ENCODE assay signal across 26 cellular contexts in genomic region chr11:109978895-109979294, GRCh38.
DNase-seq lines count a peak whose midpoint lies in the region; ATAC-seq and TF ChIP-seq lines count a peak whose summit lies in the region.
"Had no signal": no experiment of that assay in that cellular context is flagged by ENCODE, and none has a peak within 500 bp of the region (broad histone marks: within the 10 kb centered on the region; RNA-seq: fewer than 3 reads in every experiment).

No MANE protein-coding gene starts in this region.

- 0 out of 2 replicates have a peak, but pooled peaks cover 2% of the 10 kb centered on the region for H3K9me2 ChIP-seq in PC-3 (replicated peaks; ENCODE audit: low read length)

- no peaks in the 10 kb centered on the region for H3K4me1 ChIP-seq in PC-3 (ENCODE audit: insufficient read depth, low read length)

- no peak overlapping the region for H2AFZ ChIP-seq in PC-3 (ENCODE audit: low read length)

- H3K9me3 ChIP-seq in PC-3 (ENCODE audit: low read length): no peaks in the 10 kb centered on the region
- H3K9me3 ChIP-seq: Caco-2 had no signal

- CTCF ChIA-PET in PC-3 (lab: Charles Lee): no interaction called here

- no peaks in the 10 kb centered on the region for H4K20me1 ChIP-seq in PC-3 (ENCODE audit: low read length)
- H4K20me1 ChIP-seq: BLaER1 treated with 17β-estradiol and CSF1 and Interleukin-3, amounts not matched to agents 10 nM and 100 nM had no signal

- H3K27ac ChIP-seq in PC-3 (ENCODE audit: low read length): no peak overlapping the region
- H3K27ac ChIP-seq: BLaER1 treated with 17β-estradiol and CSF1 and Interleukin-3, amounts not matched to agents 10 nM and 100 nM; RWPE1; SK-N-MC had no signal

- peak; percentile 24; the same call in 1 of the 2 replicates for ATAC-seq in PC-3
- no peak for ATAC-seq in GM19328 (IDR thresholded peaks at IDR 0.05; ENCODE audit: unreplicated experiment)
- ATAC-seq: K562 had no signal

- DNase-seq in EH (ENCODE audit: low read depth): peak; percentile 54
- DNase-seq in PC-3: peak; percentile 16
- peak; percentile 59 for DNase-seq in choroid plexus epithelial cell (ENCODE audit: low read depth)
- DNase-seq in fibroblast of villous mesenchyme (ENCODE audit: low read depth): peak; percentile 44
- DNase-seq in activated CD8-positive, alpha-beta memory T cell treated with anti-CD3 and anti-CD28 coated beads for 24 hours: no peak
- DNase-seq in SW 1271 (lab: John Stamatoyannopoulos, UW): no peak
- no peak for DNase-seq in NCI-H2171 treated with DMSO at 0.1 percent for 48 hours (lab: John Stamatoyannopoulos, UW)
- DNase-seq: 8988T; Caco-2; CD4-positive, alpha-beta memory T cell; DMS 273 treated with DMSO at 0.1 percent for 48 hours; GDM1; H7; HFFc6; NCI-H1092 treated with DMSO at 0.1 percent for 48 hours; NCI-H146; NCI-H2029; NCI-H226; NCI-H510A treated with DMSO at 0.1 percent for 48 hours; NCI-H748 treated with DMSO at 0.1 percent for 48 hours; SHP77 treated with DMSO at 0.1 percent for 48 hours had no signal

- no peaks in the 10 kb centered on the region for H3F3A ChIP-seq in PC-3 (ENCODE audit: low read length, unreplicated experiment)

- H3K27me3 ChIP-seq in PC-3 (ENCODE audit: low read length): no peaks in the 10 kb centered on the region
- H3K27me3 ChIP-seq: BLaER1 treated with 17β-estradiol and CSF1 and Interleukin-3, amounts not matched to agents 10 nM and 100 nM had no signal

- no peaks in the 10 kb centered on the region for H3K79me2 ChIP-seq in PC-3 (ENCODE audit: low read length)

- H3K4me3 ChIP-seq in PC-3 (ENCODE audit: low read length) (no peak overlapping the region), choroid plexus epithelial cell (ENCODE audit: low read depth, low read length) (no peak overlapping the region), fibroblast of villous mesenchyme (ENCODE audit: low read depth, low read length) (no peak overlapping the region)
- H3K4me3 ChIP-seq: BLaER1 treated with 17β-estradiol and CSF1 and Interleukin-3, amounts not matched to agents 10 nM and 100 nM; K562; SK-N-MC had no signal

- H3K36me3 ChIP-seq in PC-3 (ENCODE audit: low read depth, low read length): no peaks in the 10 kb centered on the region

- POLR2A ChIA-PET in PC-3 (lab: Charles Lee; ENCODE audit: unreplicated experiment): interaction anchor here (0.6 kb wide), 1 partner anchor 1198 kb away, joined by 6 read pairs; no protein-coding TSS in a partner anchor

- TF ChIP-seq CTCF in PC-3 (conservative IDR thresholded peaks at IDR 0.05; ENCODE audit: low read depth, low read length): no peak
- no peak for TF ChIP-seq CTCF in choroid plexus epithelial cell (conservative IDR thresholded peaks at IDR 0.05; ENCODE audit: low read depth, low read length)
- no peak for TF ChIP-seq CTCF in fibroblast of villous mesenchyme (IDR thresholded peaks at IDR 0.05; ENCODE audit: insufficient read depth, low read depth, low read length)

- H3K4me2 ChIP-seq in PC-3 (ENCODE audit: low read length): no peak overlapping the region
- H3K4me2 ChIP-seq: BLaER1 treated with 17β-estradiol and CSF1 and Interleukin-3, amounts not matched to agents 10 nM and 100 nM had no signal

- no TSS peak for BruUV-seq in PC-3 (replicated peaks; lab: Mats Ljungman, UMichigan)

- intact Hi-C loops in PC-3 (cut with micrococcal nuclease): no loop called here

- no peak overlapping the region for H3K9ac ChIP-seq in PC-3 (ENCODE audit: low read length)
- H3K9ac ChIP-seq: BLaER1 treated with 17β-estradiol and CSF1 and Interleukin-3, amounts not matched to agents 10 nM and 100 nM had no signal

Comparison
In these comparisons a context has a peak if more than half of its experiments do, and no peak if none do; other contexts are left out.
1. DNase-seq: peak in EH (single experiment), PC-3 (single experiment), choroid plexus epithelial cell (single experiment) and fibroblast of villous mesenchyme (single experiment); none in activated CD8-positive, alpha-beta memory T cell treated with anti-CD3 and anti-CD28 coated beads for 24 hours (single experiment), SW 1271 (0 of 2) and NCI-H2171 treated with DMSO at 0.1 percent for 48 hours (single experiment).